Comparison of ENCODE assay signal across 8 cellular contexts in the genomic region with DNA sequence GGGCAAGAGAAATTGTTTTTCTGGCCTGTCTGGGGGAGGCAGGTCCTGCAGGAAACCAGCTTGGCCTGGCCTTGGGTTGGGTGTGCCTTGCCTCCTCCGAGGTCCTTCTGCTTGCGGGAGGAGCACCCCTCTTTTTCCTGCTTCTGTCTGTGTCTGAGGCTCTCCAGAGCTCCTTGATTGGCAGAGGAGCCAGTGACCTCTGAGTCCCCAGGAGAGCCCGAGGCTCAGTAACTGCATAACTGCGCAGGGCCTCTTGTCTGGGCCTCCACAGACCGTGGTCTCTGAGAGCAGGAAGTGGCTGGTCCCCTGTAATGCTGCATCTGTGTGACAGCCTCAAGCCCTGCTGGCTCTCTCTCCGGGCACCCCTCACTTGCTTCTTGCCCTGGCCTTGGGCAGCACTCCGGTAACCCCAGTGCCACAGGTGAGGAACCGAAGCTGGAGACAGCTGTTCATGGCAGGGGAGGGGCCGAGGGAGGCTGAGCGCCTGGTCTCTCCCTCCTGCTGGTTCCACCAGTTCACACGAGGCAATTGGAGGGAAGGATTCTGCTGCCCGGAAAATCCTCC. TPM values are rescaled to one million over a fixed set of nuclear protein-coding genes. Genes with fewer than 3 reads are reported as not detected.
DNase-seq lines count a peak whose midpoint lies in the region; ATAC-seq lines count a peak whose summit lies in the region.

No MANE protein-coding gene starts in this region.

- DNase-seq in activated CD4-positive, alpha-beta T cell treated with anti-CD3 and anti-CD28 coated beads, Interleukin-2, amount 10 ng/mL, durations not matched to agents 7 days and 5 days = peak; percentile 44
- DNase-seq in activated CD4-positive, alpha-beta T cell treated with anti-CD3 and anti-CD28 coated beads, Interleukin-2, amount 50 U/mL, for 4 hours = no peak
- peak; percentile 28 to 32 for DNase-seq in activated T-cell treated with anti-CD3 and anti-CD28 coated beads, Interleukin-2, amount 50 U/mL, for 72 hours
- DNase-seq in immature natural killer cell = peak; percentile 55 to 64 (median 62)
- no peak for DNase-seq in NCI-H1694 (lab: John Stamatoyannopoulos, UW)
- DNase-seq in DMS53 treated with DMSO at 0.1 percent for 48 hours (lab: John Stamatoyannopoulos, UW; ENCODE audit: unreplicated experiment) = no peak
- no peak for DNase-seq in ACHN

- in situ Hi-C loops in ACHN (cut with HindIII; ENCODE audit: low pct_ligation_motif_present, low pct_unique_long_range_greater_than_20kb, low sequenced_read_pairs) = no loop called here

- ATAC-seq in activated T-cell treated with anti-CD3 and anti-CD28 coated beads, Interleukin-2, amount 50 U/mL, for 72 hours (replicated peaks in 1 of 2) = no peak

- peak overlapping the region; percentile 91 for H3K4me3 Mint-ChIP-seq in activated CD4-positive, alpha-beta T cell treated with anti-CD3 and anti-CD28 coated beads, Interleukin-2, amount 10 ng/mL, durations not matched to agents 7 days and 5 days
- H3K4me3 Mint-ChIP-seq in activated T-cell treated with anti-CD3 and anti-CD28 coated beads, Interleukin-2, amount 50 U/mL, for 72 hours = peak overlapping the region; percentile 92 to 96
- peak overlapping the region; percentile 93 to 99 (median 96) for H3K4me3 Mint-ChIP-seq in immature natural killer cell

- H3K36me3 ChIP-seq in stomach smooth muscle (ENCODE audit: control insufficient read depth in 2 of 2, insufficient read depth in 2 of 2, low read length in 2 of 2) = no peaks in the 10 kb centered on the region

- H3K27me3 ChIP-seq in stomach smooth muscle (ENCODE audit: control insufficient read depth in 1 of 2, insufficient read depth in 2 of 2, low read length in 2 of 2) = no peaks in the 10 kb centered on the region

- no peaks in the 10 kb centered on the region for H3K9me3 ChIP-seq in stomach smooth muscle (ENCODE audit: control insufficient read depth in 2 of 2, low read length in 2 of 2)

- peaks cover 39% of the 10 kb centered on the region for H3K4me1 Mint-ChIP-seq in activated CD4-positive, alpha-beta T cell treated with anti-CD3 and anti-CD28 coated beads, Interleukin-2, amount 10 ng/mL, durations not matched to agents 7 days and 5 days
- H3K4me1 Mint-ChIP-seq in activated T-cell treated with anti-CD3 and anti-CD28 coated beads, Interleukin-2, amount 50 U/mL, for 72 hours (ENCODE audit: low read depth) = peaks cover 47% of the 10 kb centered on the region
- peaks cover 44 to 53% of the 10 kb centered on the region in 2 donors for H3K4me1 Mint-ChIP-seq in immature natural killer cell

- POLR2A ChIA-PET in activated CD4-positive, alpha-beta T cell treated with anti-CD3 and anti-CD28 coated beads, Interleukin-2, amount 10 ng/mL, durations not matched to agents 7 days and 5 days (lab: Charles Lee) = interaction anchor here (0.6 kb wide), 1 partner anchor 196 kb away, joined by 5 read pairs; no protein-coding TSS in a partner anchor

- H3K27ac Mint-ChIP-seq in activated CD4-positive, alpha-beta T cell treated with anti-CD3 and anti-CD28 coated beads, Interleukin-2, amount 10 ng/mL, durations not matched to agents 7 days and 5 days = peak overlapping the region; percentile 92
- H3K27ac Mint-ChIP-seq in activated T-cell treated with anti-CD3 and anti-CD28 coated beads, Interleukin-2, amount 50 U/mL, for 72 hours = peak overlapping the region; percentile 94
- peak overlapping the region; percentile 95 to 98 (median 97) for H3K27ac Mint-ChIP-seq in immature natural killer cell

- H3K36me3 Mint-ChIP-seq in activated CD4-positive, alpha-beta T cell treated with anti-CD3 and anti-CD28 coated beads, Interleukin-2, amount 10 ng/mL, durations not matched to agents 7 days and 5 days (ENCODE audit: low read depth) = peaks cover 7% of the 10 kb centered on the region
- peaks cover 2 to 3% of the 10 kb centered on the region in 2 donors for H3K36me3 Mint-ChIP-seq in activated T-cell treated with anti-CD3 and anti-CD28 coated beads, Interleukin-2, amount 50 U/mL, for 72 hours (ENCODE audit: insufficient read depth in 2 of 2)
- no peaks in the 10 kb centered on the region for H3K36me3 Mint-ChIP-seq in immature natural killer cell

- peak overlapping the region; percentile 68 to 78 for H3K9ac ChIP-seq in stomach smooth muscle (ENCODE audit: low read length in 2 of 2)

- no peaks in the 10 kb centered on the region for H3K27me3 Mint-ChIP-seq in activated CD4-positive, alpha-beta T cell treated with anti-CD3 and anti-CD28 coated beads, Interleukin-2, amount 10 ng/mL, durations not matched to agents 7 days and 5 days
- no peaks in the 10 kb centered on the region for H3K27me3 Mint-ChIP-seq in activated T-cell treated with anti-CD3 and anti-CD28 coated beads, Interleukin-2, amount 50 U/mL, for 72 hours (ENCODE audit: low read depth)
- H3K27me3 Mint-ChIP-seq in immature natural killer cell (ENCODE audit: low read depth in 3 of 3) = peaks cover 2 to 19% (median 2%) of the 10 kb centered on the region in 3 donors

- H3K4me1 ChIP-seq in stomach smooth muscle (ENCODE audit: control insufficient read depth, insufficient read depth, low read length) = peaks cover 41% of the 10 kb centered on the region

- H3K9me3 Mint-ChIP-seq in activated CD4-positive, alpha-beta T cell treated with anti-CD3 and anti-CD28 coated beads, Interleukin-2, amount 10 ng/mL, durations not matched to agents 7 days and 5 days = no peaks in the 10 kb centered on the region
- no peaks in the 10 kb centered on the region for H3K9me3 Mint-ChIP-seq in activated T-cell treated with anti-CD3 and anti-CD28 coated beads, Interleukin-2, amount 50 U/mL, for 72 hours
- H3K9me3 Mint-ChIP-seq in immature natural killer cell = no peaks in the 10 kb centered on the region

- H3K27ac ChIP-seq in stomach smooth muscle (ENCODE audit: low read length) = no peak overlapping the region

- CTCF ChIA-PET in activated CD4-positive, alpha-beta T cell treated with anti-CD3 and anti-CD28 coated beads, Interleukin-2, amount 10 ng/mL, durations not matched to agents 7 days and 5 days (lab: Charles Lee) = interaction anchor here (0.6 kb wide), 1 partner anchor 895 kb away, joined by 3 read pairs; no protein-coding TSS in a partner anchor

- peak overlapping the region; percentile 77 to 85 for H3K4me3 ChIP-seq in stomach smooth muscle (ENCODE audit: low read length in 2 of 2)

RNA-seq across cellular contexts. Expression of gene CAPN15, which starts 1.6 kb away (rescaled TPM):
- 10 to 100 TPM; 59.1 to 72.1 TPM for total RNA-seq in activated CD4-positive, alpha-beta T cell treated with anti-CD3 and anti-CD28 coated beads, Interleukin-2, amount 10 ng/mL, durations not matched to agents 7 days and 5 days
- 10 to 100 TPM; 46.6 to 58.5 TPM for total RNA-seq in activated T-cell treated with anti-CD3 and anti-CD28 coated beads, Interleukin-2, amount 50 U/mL, for 72 hours
- polyA plus RNA-seq in immature natural killer cell = 10 to 100 TPM in 2 of 3 donors, 1 to 10 TPM in 1; 9.2 to 30.7 (median 10.1) TPM

RNA-seq across cellular contexts. Expression of gene PRR35, which starts 31.1 kb away (rescaled TPM):
- not detected for total RNA-seq in activated CD4-positive, alpha-beta T cell treated with anti-CD3 and anti-CD28 coated beads, Interleukin-2, amount 10 ng/mL, durations not matched to agents 7 days and 5 days
- under 1 TPM in 1 of 2 donors, not detected in 1; 0.10 TPM for total RNA-seq in activated T-cell treated with anti-CD3 and anti-CD28 coated beads, Interleukin-2, amount 50 U/mL, for 72 hours
- polyA plus RNA-seq in immature natural killer cell = not detected

RNA-seq across cellular contexts. Expression of gene NHLRC4, which starts 37.7 kb away (rescaled TPM):
- 1 to 10 TPM; 1.9 to 2.7 TPM for total RNA-seq in activated CD4-positive, alpha-beta T cell treated with anti-CD3 and anti-CD28 coated beads, Interleukin-2, amount 10 ng/mL, durations not matched to agents 7 days and 5 days
- 1 to 10 TPM; 1.4 TPM for total RNA-seq in activated T-cell treated with anti-CD3 and anti-CD28 coated beads, Interleukin-2, amount 50 U/mL, for 72 hours
- polyA plus RNA-seq in immature natural killer cell = under 1 TPM in 2 of 3 donors, not detected in 1; 0.42 to 0.61 TPM

RNA-seq across cellular contexts. Expression of gene PIGQ, which starts 40.7 kb away (rescaled TPM):
- total RNA-seq in activated CD4-positive, alpha-beta T cell treated with anti-CD3 and anti-CD28 coated beads, Interleukin-2, amount 10 ng/mL, durations not matched to agents 7 days and 5 days = 10 to 100 TPM; 44.5 to 46.1 TPM
- 10 to 100 TPM; 18.2 to 22.4 TPM for total RNA-seq in activated T-cell treated with anti-CD3 and anti-CD28 coated beads, Interleukin-2, amount 50 U/mL, for 72 hours
- polyA plus RNA-seq in immature natural killer cell = 10 to 100 TPM; 10.5 to 17.7 (median 12.6) TPM

Comparison
In these comparisons a context has a peak if more than half of its experiments do, and no peak if none do; other contexts are left out.
1. DNase-seq: peak in activated CD4-positive, alpha-beta T cell treated with anti-CD3 and anti-CD28 coated beads, Interleukin-2, amount 10 ng/mL, durations not matched to agents 7 days and 5 days (single experiment), activated T-cell treated with anti-CD3 and anti-CD28 coated beads, Interleukin-2, amount 50 U/mL, for 72 hours (2 of 2) and immature natural killer cell (3 of 3); none in activated CD4-positive, alpha-beta T cell treated with anti-CD3 and anti-CD28 coated beads, Interleukin-2, amount 50 U/mL, for 4 hours (0 of 2), NCI-H1694 (single experiment), DMS53 treated with DMSO at 0.1 percent for 48 hours (single experiment) and ACHN (single experiment).
2. Peak in every context shown above with its lines, with median percentiles within 50 percentile points of each other: H3K27ac Mint-ChIP-seq and H3K4me3 Mint-ChIP-seq.